Comparison of ENCODE assay signal across 3 cellular contexts in the genomic region with DNA sequence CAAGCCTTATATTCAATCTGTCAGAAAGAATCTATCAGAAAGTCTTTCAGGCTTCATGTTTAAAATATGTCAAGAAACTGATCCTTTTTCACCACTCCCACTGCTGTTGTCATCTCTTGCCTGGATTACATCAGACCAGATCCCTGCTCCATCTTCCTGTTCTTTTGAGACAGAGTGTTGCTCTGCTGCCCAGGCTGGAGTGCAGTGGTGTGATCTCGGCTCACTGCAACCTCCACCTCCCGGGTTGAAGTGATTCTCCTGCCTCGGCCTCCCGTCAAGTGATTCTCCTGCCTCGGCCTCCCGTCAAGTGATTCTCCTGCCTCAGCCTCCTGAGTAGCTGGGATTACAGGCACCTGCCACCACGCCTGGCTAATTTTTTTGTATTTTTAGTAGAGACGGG.
TF ChIP-seq lines count a peak whose summit lies in the region.
"Not testable (repeated sequence)": the region's sequence is repeated elsewhere in the genome, so short reads cannot be mapped to it uniquely, and the experiment has no call there.

No MANE protein-coding gene starts in this region.

TF ChIP-seq in HEK293, 187 proteins besides CTCF, POLR2A, EP300 and RAD21 (continued from another document and continues in another):
- TF ChIP-seq ZNF518A (tag by site-specific recombination; conservative IDR thresholded peaks at IDR 0.05; ENCODE audit: low read depth) (peak; percentile 35; the same call in 1 of the 2 replicates), PRDM10 (tag by site-specific recombination; IDR thresholded peaks at IDR 0.05) (0 out of 2 replicates have a peak, but pooled peaks have one; percentile 14), SCRT2 (tag by site-specific recombination; IDR thresholded peaks at IDR 0.05) (0 out of 2 replicates have a peak, but pooled peaks have one; percentile 13), KLF16 (tag by site-specific recombination; IDR thresholded peaks at IDR 0.05) (0 out of 2 replicates have a peak, but pooled peaks have one; percentile 18), ZBTB17 (tag by site-specific recombination; IDR thresholded peaks at IDR 0.05) (peak; percentile 61; the same call in 1 of the 2 replicates)

TF ChIP-seq in K562, 482 proteins besides CTCF, POLR2A, EP300 and RAD21 (continued from another document):
- TF ChIP-seq CEBPG (CRISPR knock-in tag; IDR thresholded peaks at IDR 0.05) (peak; percentile 87), CEBPG (tag; conservative IDR thresholded peaks at IDR 0.05 in 1 of 2, IDR thresholded peaks at IDR 0.05 in 1 of 2) (peak; percentile 84 to 90), SMAD4 (CRISPR knock-in tag; conservative IDR thresholded peaks at IDR 0.05) (peak; percentile 79), ATF7 (IDR thresholded peaks at IDR 0.05) (peak; percentile 62), MEIS2 (IDR thresholded peaks at IDR 0.05; ENCODE audit: partially characterized antibody) (peak; percentile 3), ATF3 (IDR thresholded peaks at IDR 0.05) (peak; percentile 84; the same call in 1 of the 2 replicates), MECOM (CRISPR knock-in tag; IDR thresholded peaks at IDR 0.05) (peak; percentile 82; the same call in 1 of the 2 replicates), ZNF175 (CRISPR knock-in tag; IDR thresholded peaks at IDR 0.05; ENCODE audit: low read depth) (peak; percentile 90), NR4A1 (tag; IDR thresholded peaks at IDR 0.05) (peak; percentile 52; the same call in 1 of the 2 replicates), NR2C2 (tag; IDR thresholded peaks at IDR 0.05) (peak; percentile 37; the same call in 1 of the 2 replicates), ZNF584 (CRISPR knock-in tag; IDR thresholded peaks at IDR 0.05; ENCODE audit: low read depth) (0 out of 2 replicates have a peak, but pooled peaks have one; percentile 71), ZNF766 (CRISPR knock-in tag; conservative IDR thresholded peaks at IDR 0.05) (0 out of 2 replicates have a peak, but pooled peaks have one; percentile 31), POLR2H (tag; IDR thresholded peaks at IDR 0.05; ENCODE audit: low read depth) (0 out of 2 replicates have a peak, but pooled peaks have one; percentile 11), CEBPB (tag; IDR thresholded peaks at IDR 0.05) (peak; percentile 26; the same call in 1 of the 2 replicates), CXXC5 (CRISPR knock-in tag; IDR thresholded peaks at IDR 0.05) (peak; percentile 36; the same call in 1 of the 2 replicates), JUND (IDR thresholded peaks at IDR 0.05; ENCODE audit: borderline replicate concordance, low read depth, low read length) (peak; percentile 16; the same call in 1 of the 2 replicates), JUND (tag; IDR thresholded peaks at IDR 0.05; ENCODE audit: borderline replicate concordance, low read depth, low read length) (peak; percentile 15; the same call in 1 of the 3 replicates), ZNF589 (CRISPR knock-in tag; IDR thresholded peaks at IDR 0.05; ENCODE audit: low read depth) (peak; percentile 72; the same call in 1 of the 2 replicates), ETV1 (tag; conservative IDR thresholded peaks at IDR 0.05; ENCODE audit: low read depth) (peak; percentile 15; the same call in 1 of the 2 replicates), ZNF780A (CRISPR knock-in tag; IDR thresholded peaks at IDR 0.05) (0 out of 2 replicates have a peak, but pooled peaks have one; percentile 64), ZNF76 (CRISPR knock-in tag; IDR thresholded peaks at IDR 0.05; ENCODE audit: borderline replicate concordance) (peak; percentile 89; the same call in 1 of the 2 replicates), TRIM24 (IDR thresholded peaks at IDR 0.05) (peak; percentile 58 to 69; a peak in 2 of 4 replicates), ATF1 (tag; IDR thresholded peaks at IDR 0.05) (0 out of 2 replicates have a peak, but pooled peaks have one; percentile 23)
- TF ChIP-seq ATF3 (CRISPR knock-in tag; conservative IDR thresholded peaks at IDR 0.05); NR4A1 (CRISPR knock-in tag; IDR thresholded peaks at IDR 0.05); NR2C2 (CRISPR knock-in tag; IDR thresholded peaks at IDR 0.05); ATF1 (CRISPR knock-in tag; IDR thresholded peaks at IDR 0.05): not testable (repeated sequence)

TF ChIP-seq in HepG2, 621 proteins besides CTCF, POLR2A, EP300 and RAD21:
- TF ChIP-seq, protein P1, sequence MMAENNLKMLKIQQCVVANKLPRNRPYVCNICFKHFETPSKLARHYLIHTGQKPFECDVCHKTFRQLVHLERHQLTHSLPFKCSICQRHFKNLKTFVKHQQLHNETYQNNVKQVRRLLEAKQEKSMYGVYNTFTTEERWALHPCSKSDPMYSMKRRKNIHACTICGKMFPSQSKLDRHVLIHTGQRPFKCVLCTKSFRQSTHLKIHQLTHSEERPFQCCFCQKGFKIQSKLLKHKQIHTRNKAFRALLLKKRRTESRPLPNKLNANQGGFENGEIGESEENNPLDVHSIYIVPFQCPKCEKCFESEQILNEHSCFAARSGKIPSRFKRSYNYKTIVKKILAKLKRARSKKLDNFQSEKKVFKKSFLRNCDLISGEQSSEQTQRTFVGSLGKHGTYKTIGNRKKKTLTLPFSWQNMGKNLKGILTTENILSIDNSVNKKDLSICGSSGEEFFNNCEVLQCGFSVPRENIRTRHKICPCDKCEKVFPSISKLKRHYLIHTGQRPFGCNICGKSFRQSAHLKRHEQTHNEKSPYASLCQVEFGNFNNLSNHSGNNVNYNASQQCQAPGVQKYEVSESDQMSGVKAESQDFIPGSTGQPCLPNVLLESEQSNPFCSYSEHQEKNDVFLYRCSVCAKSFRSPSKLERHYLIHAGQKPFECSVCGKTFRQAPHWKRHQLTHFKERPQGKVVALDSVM (CRISPR knock-in tag; IDR thresholded peaks at IDR 0.05) = 0 out of 2 replicates have a peak, but pooled peaks have one; percentile 34
- TF ChIP-seq, protein P2, sequence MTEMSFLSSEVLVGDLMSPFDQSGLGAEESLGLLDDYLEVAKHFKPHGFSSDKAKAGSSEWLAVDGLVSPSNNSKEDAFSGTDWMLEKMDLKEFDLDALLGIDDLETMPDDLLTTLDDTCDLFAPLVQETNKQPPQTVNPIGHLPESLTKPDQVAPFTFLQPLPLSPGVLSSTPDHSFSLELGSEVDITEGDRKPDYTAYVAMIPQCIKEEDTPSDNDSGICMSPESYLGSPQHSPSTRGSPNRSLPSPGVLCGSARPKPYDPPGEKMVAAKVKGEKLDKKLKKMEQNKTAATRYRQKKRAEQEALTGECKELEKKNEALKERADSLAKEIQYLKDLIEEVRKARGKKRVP (CRISPR knock-in tag; IDR thresholded peaks at IDR 0.05) = peak in 1 of 2 experiments; percentile 79; a peak in 2 of 4 replicates
